8 cellular contexts compared by ENCODE assay signal in the genomic region with DNA sequence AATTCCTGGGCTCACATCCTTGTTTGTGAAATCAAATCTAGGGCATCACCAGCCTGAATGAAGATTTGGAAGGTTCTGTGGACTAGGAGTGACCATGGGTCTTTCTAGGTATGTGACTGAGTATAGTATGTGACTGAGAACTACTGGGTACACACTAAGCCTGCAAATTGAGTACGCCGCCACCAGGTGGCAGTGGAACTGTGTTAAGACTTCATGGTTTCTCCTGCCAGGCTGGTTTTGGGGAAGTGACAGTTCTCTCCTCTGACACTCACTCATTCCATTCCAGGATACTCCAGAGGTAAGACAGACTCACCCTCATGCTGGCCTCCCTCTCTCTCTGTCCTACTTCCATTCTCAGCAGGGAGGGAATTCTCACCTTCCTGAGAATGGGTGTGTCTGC.
A peak's percentile ranks its signal among the peaks of the same experiment; 100 is the strongest.
DNase-seq lines count a peak whose midpoint lies in the region; ATAC-seq and TF ChIP-seq lines count a peak whose summit lies in the region.
"Not testable (repeated sequence)": the region's sequence is repeated elsewhere in the genome, so short reads cannot be mapped to it uniquely, and the experiment has no call there.

No MANE protein-coding gene starts in this region.

- not testable (repeated sequence) for H3K36me3 Mint-ChIP-seq in activated naive CD4-positive, alpha-beta T cell treated with anti-CD3 and anti-CD28 coated beads, Interleukin-2, amount 50 U/mL, for 72 hours; naive thymus-derived CD4-positive, alpha-beta T cell; stimulated activated effector memory CD8-positive, alpha-beta T cell treated with anti-CD3 and anti-CD28 coated beads, Interleukin-12 subunit alpha, Interleukin-12 subunit beta, amount 100 ng/mL, for 72 hours

- H3K23ac ChIP-seq in IMR-90 (ENCODE audit: low read depth, low read length): not testable (repeated sequence)

- H2AK5ac ChIP-seq in IMR-90 (ENCODE audit: low read depth, low read length): not testable (repeated sequence)

- H2BK120ac ChIP-seq in IMR-90 (ENCODE audit: low read depth, low read length): not testable (repeated sequence)

- H2BK20ac ChIP-seq in IMR-90 (ENCODE audit: low read depth, low read length): not testable (repeated sequence)

- H3K27ac ChIP-seq in IMR-90 (ENCODE audit: insufficient read depth, low read length); naive thymus-derived CD4-positive, alpha-beta T cell (ENCODE audit: low read depth, low read length): not testable (repeated sequence)

- BruUV-seq in IMR-90 (replicated peaks; lab: Mats Ljungman, UMichigan): not testable (repeated sequence)

- dilution Hi-C loops in IMR-90 (cut with HindIII; ENCODE audit: low sequenced_read_pairs, unreplicated experiment): not testable (repeated sequence)

- DNase-seq in EH (ENCODE audit: low read depth) (peak; percentile 30), IMR-90 (peak; percentile 36), UCSD-AML1 (lab: John Stamatoyannopoulos, UW; ENCODE audit: unreplicated experiment) (peak; percentile 28), fibroblast of villous mesenchyme (ENCODE audit: low read depth) (peak; percentile 10)
- peak; percentile 27 for DNase-seq in NK-92 treated with Interleukin-12 subunit alpha and Interleukin-12 subunit beta, amount 100 ng/mL, for 24 hours (lab: John Stamatoyannopoulos, UW)
- DNase-seq in activated naive CD4-positive, alpha-beta T cell treated with anti-CD3 and anti-CD28 coated beads, Interleukin-2, amount 50 U/mL, for 72 hours (ENCODE audit: low spot score in 2 of 2): peak in 1 of 2 donors; percentile 53
- DNase-seq in naive thymus-derived CD4-positive, alpha-beta T cell: peak in 2 of 9 donors; percentile 5 to 13
- DNase-seq in stimulated activated effector memory CD8-positive, alpha-beta T cell treated with anti-CD3 and anti-CD28 coated beads, Interleukin-12 subunit alpha, Interleukin-12 subunit beta, amount 100 ng/mL, for 72 hours (ENCODE audit: low spot score in 2 of 2): not testable (repeated sequence)

- H3K18ac ChIP-seq in IMR-90 (ENCODE audit: low read depth, low read length): not testable (repeated sequence)

- not testable (repeated sequence) for H4K5ac ChIP-seq in IMR-90 (ENCODE audit: low read depth, low read length)

- not testable (repeated sequence) for H3K4me1 Mint-ChIP-seq in naive thymus-derived CD4-positive, alpha-beta T cell; stimulated activated effector memory CD8-positive, alpha-beta T cell treated with anti-CD3 and anti-CD28 coated beads, Interleukin-12 subunit alpha, Interleukin-12 subunit beta, amount 100 ng/mL, for 72 hours

- peak; percentile 28; the same call in 1 of the 2 replicates for TF ChIP-seq RAD21 in IMR-90 (IDR thresholded peaks at IDR 0.05; ENCODE audit: low read length)

- H3K9me3 ChIP-seq in IMR-90 (ENCODE audit: control insufficient read depth, insufficient read depth, low read length); naive thymus-derived CD4-positive, alpha-beta T cell (ENCODE audit: control insufficient read depth in 2 of 3, low read length in 3 of 3): not testable (repeated sequence)

- H3K4me3 ChIP-seq in IMR-90 (ENCODE audit: insufficient read depth, low read depth, low read length); fibroblast of villous mesenchyme (ENCODE audit: low read depth, low read length); naive thymus-derived CD4-positive, alpha-beta T cell (ENCODE audit: low read length): not testable (repeated sequence)

- H2BK15ac ChIP-seq in IMR-90 (ENCODE audit: low read depth, low read length): not testable (repeated sequence)

- H3K36me3 ChIP-seq in IMR-90 (ENCODE audit: control insufficient read depth, insufficient read depth, low read length); naive thymus-derived CD4-positive, alpha-beta T cell (ENCODE audit: control insufficient read depth in 2 of 3, insufficient read depth in 3 of 3, low read length in 3 of 3): not testable (repeated sequence)

- ATAC-seq in IMR-90 (ENCODE audit: low read depth): peak; percentile 74
- ATAC-seq in activated naive CD4-positive, alpha-beta T cell treated with anti-CD3 and anti-CD28 coated beads, Interleukin-2, amount 50 U/mL, for 72 hours: peak; percentile 66 to 87
- ATAC-seq in naive thymus-derived CD4-positive, alpha-beta T cell: peak; percentile 63
- ATAC-seq in stimulated activated effector memory CD8-positive, alpha-beta T cell treated with anti-CD3 and anti-CD28 coated beads, Interleukin-12 subunit alpha, Interleukin-12 subunit beta, amount 100 ng/mL, for 72 hours: peak; percentile 60

- WGBS in IMR-90 (ENCODE audit: extremely low coverage in 2 of 2, insufficient read length in 1 of 2), 2 experiments: no CpG with 5 or more reads among the region's 2 CpGs

- H3K79me1 ChIP-seq in IMR-90 (ENCODE audit: low read depth in 1 of 2, low read length in 2 of 2): not testable (repeated sequence)

- not testable (repeated sequence) for H2AK9ac ChIP-seq in IMR-90 (replicated peaks; ENCODE audit: low read depth, low read length, poor library complexity)

- H2AFZ ChIP-seq in IMR-90 (replicated peaks; ENCODE audit: low read length, poor library complexity): not testable (repeated sequence)

- H3K9me1 ChIP-seq in IMR-90 (ENCODE audit: insufficient read depth, low read length): not testable (repeated sequence)

- not testable (repeated sequence) for H3K14ac ChIP-seq in IMR-90 (replicated peaks; ENCODE audit: low read depth, low read length)

- H2BK5ac ChIP-seq in IMR-90 (ENCODE audit: low read depth, low read length, poor library complexity, severe bottlenecking): not testable (repeated sequence)

- TF ChIP-seq CTCF in IMR-90 (conservative IDR thresholded peaks at IDR 0.05; ENCODE audit: low read depth, low read length) (peak; percentile 30), fibroblast of villous mesenchyme (IDR thresholded peaks at IDR 0.05; ENCODE audit: insufficient read depth, low read depth, low read length) (peak; percentile 19)

- H3K9me3 Mint-ChIP-seq in activated naive CD4-positive, alpha-beta T cell treated with anti-CD3 and anti-CD28 coated beads, Interleukin-2, amount 50 U/mL, for 72 hours; naive thymus-derived CD4-positive, alpha-beta T cell; stimulated activated effector memory CD8-positive, alpha-beta T cell treated with anti-CD3 and anti-CD28 coated beads, Interleukin-12 subunit alpha, Interleukin-12 subunit beta, amount 100 ng/mL, for 72 hours: not testable (repeated sequence)

- not testable (repeated sequence) for H4K8ac ChIP-seq in IMR-90 (ENCODE audit: low read depth in 2 of 2, low read length in 2 of 2)

- H3K56ac ChIP-seq in IMR-90 (ENCODE audit: extremely low read depth, insufficient read depth, low read length): not testable (repeated sequence)

- H3K27me3 Mint-ChIP-seq in naive thymus-derived CD4-positive, alpha-beta T cell: not testable (repeated sequence)

- H3K4me2 ChIP-seq in IMR-90 (ENCODE audit: low read depth, low read length): not testable (repeated sequence)

- in situ Hi-C loops in IMR-90 (cut with MboI; ENCODE audit: low sequenced_read_pairs): not testable (repeated sequence)

- intact Hi-C loops in IMR-90 (cut with micrococcal nuclease): loop anchor here (5.0 kb wide), 1 partner anchor 172 kb away; a partner anchor contains a TSS
- intact Hi-C loops in naive thymus-derived CD4-positive, alpha-beta T cell (cut with micrococcal nuclease): loop anchor here in 1 of 2 donors (5.0 kb wide), 1 partner anchor 37 kb away; no protein-coding TSS in a partner anchor

- not testable (repeated sequence) for H4K20me1 ChIP-seq in IMR-90 (ENCODE audit: insufficient read depth, low read length)

- H3K4ac ChIP-seq in IMR-90 (ENCODE audit: low read depth, low read length): not testable (repeated sequence)

- POLR2A ChIA-PET in IMR-90 (lab: Charles Lee; ENCODE audit: unreplicated experiment); naive thymus-derived CD4-positive, alpha-beta T cell (lab: Charles Lee): not testable (repeated sequence)

- H3K4me1 ChIP-seq in IMR-90 (ENCODE audit: control insufficient read depth, insufficient read depth, low read length); naive thymus-derived CD4-positive, alpha-beta T cell (ENCODE audit: control insufficient read depth in 2 of 2, insufficient read depth in 2 of 2, low read length in 2 of 2): not testable (repeated sequence)

- not testable (repeated sequence) for H3K4me3 Mint-ChIP-seq in naive thymus-derived CD4-positive, alpha-beta T cell; stimulated activated effector memory CD8-positive, alpha-beta T cell treated with anti-CD3 and anti-CD28 coated beads, Interleukin-12 subunit alpha, Interleukin-12 subunit beta, amount 100 ng/mL, for 72 hours

- not testable (repeated sequence) for TF ChIP-seq POLR2A in IMR-90 (IDR thresholded peaks at IDR 0.05; ENCODE audit: low read depth, low read length)

- not testable (repeated sequence) for H3K9ac ChIP-seq in IMR-90 (ENCODE audit: low read depth, low read length)

- CTCF ChIA-PET in IMR-90 (lab: Yijun Ruan, JAX): not testable (repeated sequence)
- CTCF ChIA-PET in naive thymus-derived CD4-positive, alpha-beta T cell (lab: Charles Lee): interaction anchor here (0.6 kb wide), 2 partner anchors 59 to 260 kb away, joined by 3 read pairs; no protein-coding TSS in a partner anchor

- not testable (repeated sequence) for H3K27ac Mint-ChIP-seq in activated naive CD4-positive, alpha-beta T cell treated with anti-CD3 and anti-CD28 coated beads, Interleukin-2, amount 50 U/mL, for 72 hours; naive thymus-derived CD4-positive, alpha-beta T cell; stimulated activated effector memory CD8-positive, alpha-beta T cell treated with anti-CD3 and anti-CD28 coated beads, Interleukin-12 subunit alpha, Interleukin-12 subunit beta, amount 100 ng/mL, for 72 hours

- not testable (repeated sequence) for H4K91ac ChIP-seq in IMR-90 (ENCODE audit: insufficient read depth, low read depth, low read length)

- not testable (repeated sequence) for H3K27me3 ChIP-seq in IMR-90 (ENCODE audit: control insufficient read depth, insufficient read depth, low read length); naive thymus-derived CD4-positive, alpha-beta T cell (ENCODE audit: control insufficient read depth in 2 of 2, insufficient read depth in 2 of 2, low read length in 2 of 2)
